ENCODE assay signal across 18 cellular contexts in the genomic region with DNA sequence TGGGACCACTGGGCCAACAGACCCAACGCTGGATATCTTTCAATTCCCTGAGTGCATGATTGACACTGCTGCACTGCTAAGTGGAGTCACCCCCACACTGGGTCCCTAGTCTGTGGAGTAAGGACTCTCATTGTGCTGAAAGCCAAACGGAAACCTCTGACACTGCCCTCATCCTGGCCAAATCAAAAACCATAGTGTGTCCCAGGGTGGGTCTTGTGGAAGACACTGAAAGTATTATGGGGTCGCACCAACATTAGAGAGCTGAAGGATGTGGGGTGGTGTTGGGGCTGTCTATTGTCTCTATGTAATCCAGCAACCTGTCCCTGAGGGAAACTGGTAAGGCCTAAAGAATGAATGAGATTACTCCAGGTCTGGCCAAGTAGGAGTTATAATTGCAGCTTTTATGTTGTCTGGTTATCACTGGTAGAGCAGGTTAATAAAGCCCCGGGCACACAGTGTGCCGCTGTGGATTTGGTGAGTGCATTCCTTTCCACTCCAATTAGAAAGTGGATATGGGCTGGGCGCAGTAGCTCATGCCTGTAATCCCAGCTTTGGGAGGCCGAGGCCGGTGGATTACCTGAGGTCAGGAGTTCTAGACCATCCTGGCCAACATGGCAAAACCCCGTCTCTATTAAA. TPM values are rescaled to one million over a fixed set of nuclear protein-coding genes. Genes with fewer than 3 reads are reported as not detected.
A peak's percentile ranks its signal among the peaks of the same experiment; 100 is the strongest.
DNase-seq lines count a peak whose midpoint lies in the region; ATAC-seq and TF ChIP-seq lines count a peak whose summit lies in the region.
"Had no signal": no experiment of that assay in that cellular context is flagged by ENCODE, and none has a peak within 500 bp of the region (broad histone marks: within the 10 kb centered on the region; RNA-seq: fewer than 3 reads in every experiment).

No MANE protein-coding gene starts in this region.

- H3K27ac ChIP-seq in RWPE1: no peak overlapping the region

- no peak overlapping the region for H3K27ac Mint-ChIP-seq in activated CD8-positive, alpha-beta memory T cell treated with anti-CD3 and anti-CD28 coated beads, Interleukin-2, amount 10 ng/mL, durations not matched to agents 7 days and 5 days
- H3K27ac Mint-ChIP-seq in activated naive CD8-positive, alpha-beta T cell treated with anti-CD3 and anti-CD28 coated beads, Interleukin-2, amount 50 U/mL, for 24 hours: no peak overlapping the region
- no peak overlapping the region for H3K27ac Mint-ChIP-seq in stimulated activated naive CD8-positive, alpha-beta T cell treated with anti-CD3 and anti-CD28 coated beads, Interleukin-15, amount 100 ng/mL, for 72 hours
- H3K27ac Mint-ChIP-seq in activated CD8-positive, alpha-beta T cell treated with anti-CD3 and anti-CD28 coated beads, Interleukin-2, amount 10 ng/mL, durations not matched to agents 7 days and 5 days: no peak overlapping the region
- H3K27ac Mint-ChIP-seq: B cell; CD14-positive monocyte; CD8-positive, alpha-beta T cell; GM23338 had no signal

- H3K4me1 Mint-ChIP-seq in activated CD8-positive, alpha-beta memory T cell treated with anti-CD3 and anti-CD28 coated beads, Interleukin-2, amount 10 ng/mL, durations not matched to agents 7 days and 5 days: peaks cover 16% of the 10 kb centered on the region
- H3K4me1 Mint-ChIP-seq in activated naive CD8-positive, alpha-beta T cell treated with anti-CD3 and anti-CD28 coated beads, Interleukin-2, amount 50 U/mL, for 24 hours: no peaks in the 10 kb centered on the region
- H3K4me1 Mint-ChIP-seq in stimulated activated naive CD8-positive, alpha-beta T cell treated with anti-CD3 and anti-CD28 coated beads, Interleukin-15, amount 100 ng/mL, for 72 hours: no peaks in the 10 kb centered on the region
- peaks cover 8% of the 10 kb centered on the region for H3K4me1 Mint-ChIP-seq in activated CD8-positive, alpha-beta T cell treated with anti-CD3 and anti-CD28 coated beads, Interleukin-2, amount 10 ng/mL, durations not matched to agents 7 days and 5 days (ENCODE audit: low read depth)
- H3K4me1 Mint-ChIP-seq: B cell, GM23338, H9 had no signal

- POLR2A ChIA-PET in RWPE1 (lab: Yijun Ruan, JAX; ENCODE audit: low non-redundant PET): no interaction called here
- POLR2A ChIA-PET in activated CD8-positive, alpha-beta T cell treated with anti-CD3 and anti-CD28 coated beads, Interleukin-2, amount 10 ng/mL, durations not matched to agents 7 days and 5 days (lab: Charles Lee): no interaction called here

- ATAC-seq in activated CD8-positive, alpha-beta memory T cell treated with anti-CD3 and anti-CD28 coated beads, Interleukin-2, amount 10 ng/mL, durations not matched to agents 7 days and 5 days: peak; percentile 65
- ATAC-seq in activated naive CD8-positive, alpha-beta T cell treated with anti-CD3 and anti-CD28 coated beads, Interleukin-2, amount 50 U/mL, for 24 hours: peak; percentile 49
- ATAC-seq in esophagus mucosa (peak; percentile 72), HG03135 (IDR thresholded peaks at IDR 0.05; ENCODE audit: unreplicated experiment) (no peak)
- peak; percentile 76 for ATAC-seq in stimulated activated naive CD8-positive, alpha-beta T cell treated with anti-CD3 and anti-CD28 coated beads, Interleukin-15, amount 100 ng/mL, for 72 hours
- ATAC-seq in activated CD8-positive, alpha-beta T cell treated with anti-CD3 and anti-CD28 coated beads, Interleukin-2, amount 10 ng/mL, durations not matched to agents 7 days and 5 days: no peak
- ATAC-seq: CD8-positive, alpha-beta T cell; GM23338 had no signal

- DNase-seq in activated CD8-positive, alpha-beta memory T cell treated with anti-CD3 and anti-CD28 coated beads, Interleukin-2, amount 10 ng/mL, durations not matched to agents 7 days and 5 days: peak; percentile 69
- DNase-seq in activated CD8-positive, alpha-beta memory T cell treated with anti-CD3 and anti-CD28 coated beads, Interleukin-2, amount 50 U/mL, for 48 hours: no peak
- DNase-seq in activated naive CD8-positive, alpha-beta T cell treated with anti-CD3 and anti-CD28 coated beads, Interleukin-2, amount 50 U/mL, for 24 hours: no peak
- no peak for DNase-seq in stimulated activated naive CD8-positive, alpha-beta T cell treated with anti-CD3 and anti-CD28 coated beads, Interleukin-15, amount 100 ng/mL, for 72 hours
- no peak for DNase-seq in RWPE1 (ENCODE audit: low spot score)
- no peak for DNase-seq in activated CD8-positive, alpha-beta T cell treated with anti-CD3 and anti-CD28 coated beads, Interleukin-2, amount 10 ng/mL, durations not matched to agents 7 days and 5 days
- DNase-seq: CD8-positive, alpha-beta T cell; COR-L47; DMS153; DMS79 treated with DMSO at 0.1 percent for 48 hours; GDM1; H9; IMR-90 had no signal

- H3K36me3 Mint-ChIP-seq in activated CD8-positive, alpha-beta memory T cell treated with anti-CD3 and anti-CD28 coated beads, Interleukin-2, amount 10 ng/mL, durations not matched to agents 7 days and 5 days: no peaks in the 10 kb centered on the region
- no peaks in the 10 kb centered on the region for H3K36me3 Mint-ChIP-seq in activated naive CD8-positive, alpha-beta T cell treated with anti-CD3 and anti-CD28 coated beads, Interleukin-2, amount 50 U/mL, for 24 hours (ENCODE audit: low read depth)
- H3K36me3 Mint-ChIP-seq in activated CD8-positive, alpha-beta T cell treated with anti-CD3 and anti-CD28 coated beads, Interleukin-2, amount 10 ng/mL, durations not matched to agents 7 days and 5 days (ENCODE audit: low read depth): no peaks in the 10 kb centered on the region
- H3K36me3 Mint-ChIP-seq: CD14-positive monocyte had no signal

- CTCF ChIA-PET in activated CD8-positive, alpha-beta memory T cell treated with anti-CD3 and anti-CD28 coated beads, Interleukin-2, amount 10 ng/mL, durations not matched to agents 7 days and 5 days (lab: Charles Lee): interaction anchor here (0.9 to 1.6 kb wide), 3 partner anchors 22 to 262 kb away, joined by 3 to 6 read pairs (median 3); no protein-coding TSS in a partner anchor
- CTCF ChIA-PET in RWPE1 (lab: Yijun Ruan, JAX): no interaction called here
- CTCF ChIA-PET in activated CD8-positive, alpha-beta T cell treated with anti-CD3 and anti-CD28 coated beads, Interleukin-2, amount 10 ng/mL, durations not matched to agents 7 days and 5 days (lab: Charles Lee): no interaction called here

- peaks cover 47% of the 10 kb centered on the region for H3K27me3 Mint-ChIP-seq in activated CD8-positive, alpha-beta memory T cell treated with anti-CD3 and anti-CD28 coated beads, Interleukin-2, amount 10 ng/mL, durations not matched to agents 7 days and 5 days
- peaks cover 3% of the 10 kb centered on the region for H3K27me3 Mint-ChIP-seq in activated naive CD8-positive, alpha-beta T cell treated with anti-CD3 and anti-CD28 coated beads, Interleukin-2, amount 50 U/mL, for 24 hours
- H3K27me3 Mint-ChIP-seq in stimulated activated naive CD8-positive, alpha-beta T cell treated with anti-CD3 and anti-CD28 coated beads, Interleukin-15, amount 100 ng/mL, for 72 hours: peaks cover 23% of the 10 kb centered on the region
- peaks cover 3% of the 10 kb centered on the region for H3K27me3 Mint-ChIP-seq in activated CD8-positive, alpha-beta T cell treated with anti-CD3 and anti-CD28 coated beads, Interleukin-2, amount 10 ng/mL, durations not matched to agents 7 days and 5 days (ENCODE audit: low read depth)

- TF ChIP-seq CTCF in RWPE1 (conservative IDR thresholded peaks at IDR 0.05; ENCODE audit: low read depth): no peak

- H3K9me3 Mint-ChIP-seq in activated CD8-positive, alpha-beta memory T cell treated with anti-CD3 and anti-CD28 coated beads, Interleukin-2, amount 10 ng/mL, durations not matched to agents 7 days and 5 days (ENCODE audit: low read depth): no peaks in the 10 kb centered on the region
- H3K9me3 Mint-ChIP-seq in activated naive CD8-positive, alpha-beta T cell treated with anti-CD3 and anti-CD28 coated beads, Interleukin-2, amount 50 U/mL, for 24 hours: no peaks in the 10 kb centered on the region
- no peaks in the 10 kb centered on the region for H3K9me3 Mint-ChIP-seq in stimulated activated naive CD8-positive, alpha-beta T cell treated with anti-CD3 and anti-CD28 coated beads, Interleukin-15, amount 100 ng/mL, for 72 hours
- H3K9me3 Mint-ChIP-seq in activated CD8-positive, alpha-beta T cell treated with anti-CD3 and anti-CD28 coated beads, Interleukin-2, amount 10 ng/mL, durations not matched to agents 7 days and 5 days (ENCODE audit: insufficient read depth): no peaks in the 10 kb centered on the region
- H3K9me3 Mint-ChIP-seq: CD8-positive, alpha-beta T cell; GM23338; H9 had no signal

- H3K4me3 Mint-ChIP-seq in activated CD8-positive, alpha-beta memory T cell treated with anti-CD3 and anti-CD28 coated beads, Interleukin-2, amount 10 ng/mL, durations not matched to agents 7 days and 5 days: no peak overlapping the region
- no peak overlapping the region for H3K4me3 Mint-ChIP-seq in activated naive CD8-positive, alpha-beta T cell treated with anti-CD3 and anti-CD28 coated beads, Interleukin-2, amount 50 U/mL, for 24 hours
- H3K4me3 Mint-ChIP-seq in stimulated activated naive CD8-positive, alpha-beta T cell treated with anti-CD3 and anti-CD28 coated beads, Interleukin-15, amount 100 ng/mL, for 72 hours: no peak overlapping the region
- H3K4me3 Mint-ChIP-seq in activated CD8-positive, alpha-beta T cell treated with anti-CD3 and anti-CD28 coated beads, Interleukin-2, amount 10 ng/mL, durations not matched to agents 7 days and 5 days: no peak overlapping the region
- H3K4me3 Mint-ChIP-seq: B cell; CD14-positive monocyte; CD8-positive, alpha-beta T cell; GM23338; H9 had no signal

RNA-seq across cellular contexts. Expression of gene HLA-A, which starts 57.9 kb away (rescaled TPM):
- total RNA-seq in activated CD8-positive, alpha-beta memory T cell treated with anti-CD3 and anti-CD28 coated beads, Interleukin-2, amount 10 ng/mL, durations not matched to agents 7 days and 5 days: 1,000 to 10,000 TPM; 1,622 to 2,021 TPM
- 100 TPM for total RNA-seq in esophagus mucosa
- total RNA-seq in activated CD8-positive, alpha-beta T cell treated with anti-CD3 and anti-CD28 coated beads, Interleukin-2, amount 10 ng/mL, durations not matched to agents 7 days and 5 days: 1,000 to 10,000 TPM; 1,178 to 1,183 TPM

Comparison
In these comparisons a context has a peak if more than half of its experiments do, and no peak if none do; other contexts are left out.
1. ATAC-seq: peak in activated CD8-positive, alpha-beta memory T cell treated with anti-CD3 and anti-CD28 coated beads, Interleukin-2, amount 10 ng/mL, durations not matched to agents 7 days and 5 days (single experiment), activated naive CD8-positive, alpha-beta T cell treated with anti-CD3 and anti-CD28 coated beads, Interleukin-2, amount 50 U/mL, for 24 hours (single experiment), esophagus mucosa (single experiment) and stimulated activated naive CD8-positive, alpha-beta T cell treated with anti-CD3 and anti-CD28 coated beads, Interleukin-15, amount 100 ng/mL, for 72 hours (single experiment); none in HG03135 (single experiment) and activated CD8-positive, alpha-beta T cell treated with anti-CD3 and anti-CD28 coated beads, Interleukin-2, amount 10 ng/mL, durations not matched to agents 7 days and 5 days (single experiment).
2. RNA of gene HLA-A, which starts 57.9 kb away (total RNA-seq): 1,622 to 2,021 TPM in activated CD8-positive, alpha-beta memory T cell treated with anti-CD3 and anti-CD28 coated beads, Interleukin-2, amount 10 ng/mL, durations not matched to agents 7 days and 5 days and 1,178 to 1,183 TPM in activated CD8-positive, alpha-beta T cell treated with anti-CD3 and anti-CD28 coated beads, Interleukin-2, amount 10 ng/mL, durations not matched to agents 7 days and 5 days; 100 TPM in esophagus mucosa (single experiment); every median in the first group is over 10 times any median in the second.